In genomic region chr12:47901285-47902093, GRCh38 we compare ENCODE assay signal across 17 cellular contexts. TPM values are rescaled to one million over a fixed set of nuclear protein-coding genes. Genes with fewer than 3 reads are reported as not detected.
A peak's percentile ranks its signal among the peaks of the same experiment; 100 is the strongest.
DNase-seq lines count a peak whose midpoint lies in the region; ATAC-seq and TF ChIP-seq lines count a peak whose summit lies in the region.
"Had no signal": no experiment of that assay in that cellular context is flagged by ENCODE, and none has a peak within 500 bp of the region (broad histone marks: within the 10 kb centered on the region; RNA-seq: fewer than 3 reads in every experiment).

No MANE protein-coding gene starts in this region.

- H3K9me3 Mint-ChIP-seq in activated naive CD4-positive, alpha-beta T cell treated with anti-CD3 and anti-CD28 coated beads, Interleukin-2, amount 10 ng/mL, durations not matched to agents 7 days and 5 days, result no peaks in the 10 kb centered on the region
- no peaks in the 10 kb centered on the region for H3K9me3 Mint-ChIP-seq in immature natural killer cell
- no peaks in the 10 kb centered on the region for H3K9me3 Mint-ChIP-seq in type B pancreatic cell
- H3K9me3 Mint-ChIP-seq: HFFc6, neural progenitor cell had no signal

- no peaks in the 10 kb centered on the region for H3K9me3 ChIP-seq in RWPE2 (ENCODE audit: severe bottlenecking)
- H3K9me3 ChIP-seq: gastrocnemius medialis, vagina had no signal

- CTCF ChIA-PET in activated naive CD4-positive, alpha-beta T cell treated with anti-CD3 and anti-CD28 coated beads, Interleukin-2, amount 10 ng/mL, durations not matched to agents 7 days and 5 days (lab: Charles Lee), result interaction anchor here (1.1 to 2.1 kb wide), 5 partner anchors 12 to 62 kb away, joined by 3 to 11 read pairs (median 6); partner anchors contain the start of gene TMEM106C

- TF ChIP-seq CTCF in RWPE2 (IDR thresholded peaks at IDR 0.05; ENCODE audit: poor library complexity, severe bottlenecking) (no peak), type B pancreatic cell (conservative IDR thresholded peaks at IDR 0.05) (no peak)

- H3K27me3 Mint-ChIP-seq in activated naive CD4-positive, alpha-beta T cell treated with anti-CD3 and anti-CD28 coated beads, Interleukin-2, amount 10 ng/mL, durations not matched to agents 7 days and 5 days, result peaks cover 21% of the 10 kb centered on the region
- H3K27me3 Mint-ChIP-seq in immature natural killer cell (ENCODE audit: low read depth in 3 of 3) (peaks cover 6 to 28% (median 13%) of the 10 kb centered on the region in 3 donors), type B pancreatic cell (peaks cover 67% of the 10 kb centered on the region)

- H3K4me3 Mint-ChIP-seq in activated naive CD4-positive, alpha-beta T cell treated with anti-CD3 and anti-CD28 coated beads, Interleukin-2, amount 10 ng/mL, durations not matched to agents 7 days and 5 days, result no peak overlapping the region
- H3K4me3 Mint-ChIP-seq in immature natural killer cell, result peak overlapping the region in 3 of 5 donors; percentile 20 to 35 (median 23)
- peak overlapping the region; percentile 13 for H3K4me3 Mint-ChIP-seq in type B pancreatic cell
- H3K4me3 Mint-ChIP-seq: HFFc6, neural progenitor cell had no signal

- peaks cover 17% of the 10 kb centered on the region; the same call in 1 of the 2 replicates for H3K36me3 ChIP-seq in RWPE2 (ENCODE audit: low read depth)
- H3K36me3 ChIP-seq: gastrocnemius medialis, neural progenitor cell, vagina had no signal

- DNase-seq in activated naive CD4-positive, alpha-beta T cell treated with anti-CD3 and anti-CD28 coated beads, Interleukin-2, amount 10 ng/mL, durations not matched to agents 7 days and 5 days, result no peak
- no peak for DNase-seq in activated naive CD4-positive, alpha-beta T cell treated with anti-CD3 and anti-CD28 coated beads, Interleukin-2, amount 50 U/mL, for 16 hours
- DNase-seq in RWPE2 (ENCODE audit: low spot score), result no peak
- no peak for DNase-seq in immature natural killer cell
- no peak for DNase-seq in type B pancreatic cell (ENCODE audit: extremely low spot score, unreplicated experiment)
- DNase-seq in NCI-H146 treated with DMSO at 0.1 percent for 48 hours (lab: John Stamatoyannopoulos, UW; ENCODE audit: unreplicated experiment), result no peak
- no peak for DNase-seq in HK-2 (ENCODE audit: unreplicated experiment)
- DNase-seq: activated CD4-positive, CD25-positive, alpha-beta regulatory T cell treated with anti-CD3 and anti-CD28 coated beads, Interleukin-2, amount 50 U/mL, for 72 hours; amygdala; gastrocnemius medialis; HFFc6; kidney had no signal

- ATAC-seq in RWPE2 (ENCODE audit: low read depth), result no peak
- no peak for ATAC-seq in GM21723 (IDR thresholded peaks at IDR 0.05; ENCODE audit: unreplicated experiment)
- ATAC-seq: gastrocnemius medialis, K562, Right ventricle myocardium inferior had no signal

- H3K27ac ChIP-seq in RWPE2 (ENCODE audit: poor library complexity, severe bottlenecking), result peak overlapping the region; percentile 4
- H3K27ac ChIP-seq: gastrocnemius medialis, neural progenitor cell, vagina had no signal

- no peaks in the 10 kb centered on the region for H3K27me3 ChIP-seq in RWPE2 (ENCODE audit: insufficient read depth, poor library complexity, severe bottlenecking)
- H3K27me3 ChIP-seq: vagina had no signal

- H3K4me1 Mint-ChIP-seq in activated naive CD4-positive, alpha-beta T cell treated with anti-CD3 and anti-CD28 coated beads, Interleukin-2, amount 10 ng/mL, durations not matched to agents 7 days and 5 days, result peaks cover 79% of the 10 kb centered on the region
- H3K4me1 Mint-ChIP-seq in immature natural killer cell, result peaks cover 33 to 59% of the 10 kb centered on the region in 2 donors
- H3K4me1 Mint-ChIP-seq in type B pancreatic cell (ENCODE audit: unreplicated experiment), result peaks cover 16% of the 10 kb centered on the region

- peaks cover 18% of the 10 kb centered on the region for H3K36me3 Mint-ChIP-seq in activated naive CD4-positive, alpha-beta T cell treated with anti-CD3 and anti-CD28 coated beads, Interleukin-2, amount 10 ng/mL, durations not matched to agents 7 days and 5 days
- no peaks in the 10 kb centered on the region for H3K36me3 Mint-ChIP-seq in immature natural killer cell
- no peaks in the 10 kb centered on the region for H3K36me3 Mint-ChIP-seq in type B pancreatic cell
- H3K36me3 Mint-ChIP-seq: neural progenitor cell had no signal

- no peak overlapping the region for H3K4me3 ChIP-seq in RWPE2 (ENCODE audit: severe bottlenecking)
- H3K4me3 ChIP-seq: gastrocnemius medialis, K562, neural progenitor cell, vagina had no signal

- H3K4me1 ChIP-seq in RWPE2 (ENCODE audit: insufficient read depth, poor library complexity, severe bottlenecking), result peaks cover 29% of the 10 kb centered on the region

- H3K27ac Mint-ChIP-seq in activated naive CD4-positive, alpha-beta T cell treated with anti-CD3 and anti-CD28 coated beads, Interleukin-2, amount 10 ng/mL, durations not matched to agents 7 days and 5 days, result peak overlapping the region; percentile 1
- no peak overlapping the region for H3K27ac Mint-ChIP-seq in immature natural killer cell
- H3K27ac Mint-ChIP-seq in type B pancreatic cell, result peak overlapping the region; percentile 73
- H3K27ac Mint-ChIP-seq: HFFc6, neural progenitor cell had no signal

RNA-seq across cellular contexts. Expression of gene VDR, which starts 3.3 kb away (rescaled TPM):
- under 1 TPM in 1 of 3 donors, not detected in 2; 0.04 TPM for polyA plus RNA-seq in immature natural killer cell
- 0.77 and 1.5 TPM in 2 replicates for total RNA-seq in type B pancreatic cell (ENCODE audit: low replicate concordance)

Comparison
In these comparisons a context has a peak if more than half of its experiments do, and no peak if none do; other contexts are left out.
1. H3K27ac Mint-ChIP-seq: peak in activated naive CD4-positive, alpha-beta T cell treated with anti-CD3 and anti-CD28 coated beads, Interleukin-2, amount 10 ng/mL, durations not matched to agents 7 days and 5 days (single experiment) and type B pancreatic cell (single experiment); none in immature natural killer cell (0 of 6).